In genomic region chr15:88467935-88468528, GRCh38 we compare ENCODE assay signal across 8 cellular contexts. TPM values are rescaled to one million over a fixed set of nuclear protein-coding genes. Genes with fewer than 3 reads are reported as not detected.
A peak's percentile ranks its signal among the peaks of the same experiment; 100 is the strongest.
DNase-seq lines count a peak whose midpoint lies in the region; ATAC-seq and TF ChIP-seq lines count a peak whose summit lies in the region.

No MANE protein-coding gene starts in this region.

- peak; percentile 8 for ATAC-seq in GM21390 (IDR thresholded peaks at IDR 0.05; ENCODE audit: unreplicated experiment)
- no peak for ATAC-seq in effector memory CD8-positive, alpha-beta T cell (replicated peaks)

- H3K36me3 Mint-ChIP-seq in effector memory CD8-positive, alpha-beta T cell (ENCODE audit: insufficient read depth), result peaks cover 42% of the 10 kb centered on the region
- H3K36me3 Mint-ChIP-seq in nephron (ENCODE audit: low read depth), result peaks cover 34% of the 10 kb centered on the region

- CTCF ChIA-PET in BJ (lab: Yijun Ruan, JAX), result interaction anchor here (0.8 to 2.1 kb wide), 4 partner anchors 9 to 365 kb away, joined by 3 to 7 read pairs (median 5); no protein-coding TSS in a partner anchor

- no peaks in the 10 kb centered on the region for H3K27me3 ChIP-seq in BJ (ENCODE audit: control insufficient read depth, insufficient read depth, low read length)

- DNase-seq in BJ (ENCODE audit: low read depth), result no peak
- DNase-seq in RPMI7951 (ENCODE audit: low read depth), result peak; percentile 8
- no peak for DNase-seq in effector memory CD8-positive, alpha-beta T cell
- DNase-seq in hippocampal formation (lab: John Stamatoyannopoulos, UW), result no peak
- no peak for DNase-seq in CD1c-positive myeloid dendritic cell (ENCODE audit: extremely low spot score)
- no peak for DNase-seq in NOMO-1 (lab: John Stamatoyannopoulos, UW; ENCODE audit: unreplicated experiment in 2 of 2)

- H3K4me1 Mint-ChIP-seq in effector memory CD8-positive, alpha-beta T cell (ENCODE audit: low read depth in 2 of 2), result peaks cover 15 to 26% of the 10 kb centered on the region in 2 donors
- peaks cover 15% of the 10 kb centered on the region for H3K4me1 Mint-ChIP-seq in nephron

- peak overlapping the region; percentile 97 to 98 for H3K27ac Mint-ChIP-seq in effector memory CD8-positive, alpha-beta T cell
- H3K27ac Mint-ChIP-seq in nephron, result peak overlapping the region; percentile 100

- peak; percentile 51 for TF ChIP-seq CTCF in BJ (IDR thresholded peaks at IDR 0.05; ENCODE audit: insufficient read depth, low read depth, low read length)
- TF ChIP-seq CTCF in nephron (IDR thresholded peaks at IDR 0.05; ENCODE audit: unreplicated experiment in 3 of 3), result peak in 1 of 3 experiments; percentile 15

- peak overlapping the region; percentile 89 to 91 for H3K4me3 Mint-ChIP-seq in effector memory CD8-positive, alpha-beta T cell
- H3K4me3 Mint-ChIP-seq in nephron, result peak overlapping the region in 1 of 3 experiments; percentile 95

- H3K9me3 Mint-ChIP-seq in effector memory CD8-positive, alpha-beta T cell, result no peaks in the 10 kb centered on the region
- no peaks in the 10 kb centered on the region for H3K9me3 Mint-ChIP-seq in nephron

- POLR2A ChIA-PET in BJ (lab: Charles Lee), result interaction anchor here (0.6 kb wide), 1 partner anchor 90 kb away, joined by 3 read pairs; no protein-coding TSS in a partner anchor

- H3K27me3 Mint-ChIP-seq in effector memory CD8-positive, alpha-beta T cell, result no peaks in the 10 kb centered on the region
- no peaks in the 10 kb centered on the region for H3K27me3 Mint-ChIP-seq in nephron (ENCODE audit: low read depth)

- H3K36me3 ChIP-seq in BJ (ENCODE audit: control insufficient read depth, insufficient read depth, low read length), result peaks cover 3% of the 10 kb centered on the region

- peak overlapping the region; percentile 94 for H3K4me3 ChIP-seq in BJ (ENCODE audit: low read depth, low read length)

RNA-seq across cellular contexts. Expression of gene MRPS11, which starts 0.5 kb away (rescaled TPM):
- polyA plus RNA-seq in BJ (2011; rRNA removed), result 79.3 and 103 TPM in 2 replicates
- 11.4 and 21.3 TPM in 2 replicates for polyA minus RNA-seq in BJ (2011; rRNA and poly(A)+ RNA removed)
- 85.6 and 99.8 TPM in 2 replicates for total RNA-seq in RPMI7951 (2014; rRNA removed; shearing (Covaris generic))

RNA-seq across cellular contexts. Expression of gene MRPL46, which starts 0.8 kb away (rescaled TPM):
- 18.4 and 22.1 TPM in 2 replicates for polyA plus RNA-seq in BJ (2011; rRNA removed)
- 5.0 and 5.1 TPM in 2 replicates for polyA minus RNA-seq in BJ (2011; rRNA and poly(A)+ RNA removed)
- 24.9 and 51.0 TPM in 2 replicates for total RNA-seq in RPMI7951 (2014; rRNA removed; shearing (Covaris generic))
